ENCODE assay signal across 18 cellular contexts in genomic region chr2:101958071-101958470, GRCh38. TPM values are rescaled to one million over a fixed set of nuclear protein-coding genes. Genes with fewer than 3 reads are reported as not detected.
DNase-seq lines count a peak whose midpoint lies in the region; ATAC-seq and TF ChIP-seq lines count a peak whose summit lies in the region.
"Had no signal": no experiment of that assay in that cellular context is flagged by ENCODE, and none has a peak within 500 bp of the region (broad histone marks: within the 10 kb centered on the region; RNA-seq: fewer than 3 reads in every experiment).

No MANE protein-coding gene starts in this region.

- peaks cover 0 to 3% of the 10 kb centered on the region in 2 donors for H3K36me3 Mint-ChIP-seq in CD14-positive monocyte
- peaks cover 2 to 26% (median 11%) of the 10 kb centered on the region in 3 donors for H3K36me3 Mint-ChIP-seq in naive thymus-derived CD8-positive, alpha-beta T cell

- peak overlapping the region; percentile 85 to 97 (median 95) for H3K27ac Mint-ChIP-seq in CD14-positive monocyte
- H3K27ac Mint-ChIP-seq in naive thymus-derived CD8-positive, alpha-beta T cell, result no peak overlapping the region

- H3K9me3 Mint-ChIP-seq in CD14-positive monocyte, result peaks cover 0 to 10% (median 4%) of the 10 kb centered on the region in 7 donors
- H3K9me3 Mint-ChIP-seq in naive thymus-derived CD8-positive, alpha-beta T cell, result peaks cover 0 to 20% (median 12%) of the 10 kb centered on the region in 9 donors

- H3K4me1 Mint-ChIP-seq in CD14-positive monocyte, result peaks cover 67% of the 10 kb centered on the region
- no peaks in the 10 kb centered on the region for H3K4me1 Mint-ChIP-seq in naive thymus-derived CD8-positive, alpha-beta T cell
- H3K4me1 Mint-ChIP-seq: central memory CD8-positive, alpha-beta T cell had no signal

- no peaks in the 10 kb centered on the region for H3K36me3 ChIP-seq in osteoblast (ENCODE audit: insufficient read depth, low read length)
- H3K36me3 ChIP-seq: BE2C, ovary, tibial nerve had no signal

- H3K4me2 ChIP-seq in osteoblast (ENCODE audit: insufficient read depth, low read length), result no peak overlapping the region

- H3K79me2 ChIP-seq in osteoblast (ENCODE audit: insufficient read depth, low read length), result no peaks in the 10 kb centered on the region

- TF ChIP-seq POLR2A in NB4 (IDR thresholded peaks at IDR 0.05; ENCODE audit: extremely low read depth, insufficient read length), result no peak

- H3K27me3 ChIP-seq in osteoblast (ENCODE audit: insufficient read depth, low read length), result no peaks in the 10 kb centered on the region
- H3K27me3 ChIP-seq: BE2C, ovary, tibial nerve had no signal

- DNase-seq in CD14-positive monocyte (ENCODE audit: low spot score) (no peak), NB4 (ENCODE audit: low read depth) (peak; percentile 56), epithelial cell of proximal tubule (ENCODE audit: low read depth) (peak; percentile 40), osteoblast (ENCODE audit: insufficient read length, low spot score, missing footprints) (peak; percentile 43), sciatic nerve (ENCODE audit: low spot score) (no peak), mucosa of gallbladder (ENCODE audit: low spot score) (no peak)
- DNase-seq in naive thymus-derived CD8-positive, alpha-beta T cell, result no peak
- DNase-seq: activated CD8-positive, alpha-beta memory T cell treated with anti-CD3 and anti-CD28 coated beads for 24 hours; activated naive CD4-positive, alpha-beta T cell treated with Interleukin-2 at 50 U/mL for 16 hours; BE2C; mesendoderm; NCI-H187; ovary had no signal

- no peaks in the 10 kb centered on the region for H3K9me3 ChIP-seq in osteoblast (ENCODE audit: low read depth, low read length)
- H3K9me3 ChIP-seq: BE2C, ovary had no signal

- H3K4me3 ChIP-seq in NB4 (ENCODE audit: low read depth, low read length) (no peak overlapping the region), epithelial cell of proximal tubule (ENCODE audit: low read depth, low read length) (no peak overlapping the region), osteoblast (ENCODE audit: insufficient read depth, low read length) (no peak overlapping the region)
- H3K4me3 ChIP-seq: K562, ovary, tibial nerve had no signal

- ATAC-seq in HG02763 (IDR thresholded peaks at IDR 0.05; ENCODE audit: unreplicated experiment) (no peak), sciatic nerve (no peak)
- ATAC-seq in naive thymus-derived CD8-positive, alpha-beta T cell, result no peak
- ATAC-seq: K562 had no signal

- intact Hi-C loops in CD14-positive monocyte (cut with micrococcal nuclease) (no loop called here), sciatic nerve (cut with DNase I) (no loop called here)

- no peak overlapping the region for H2AFZ ChIP-seq in osteoblast (ENCODE audit: low read length)

- H3K4me3 Mint-ChIP-seq in CD14-positive monocyte, result peak overlapping the region in 1 of 2 donors; percentile 10
- H3K4me3 Mint-ChIP-seq in naive thymus-derived CD8-positive, alpha-beta T cell, result no peak overlapping the region
- H3K4me3 Mint-ChIP-seq: central memory CD8-positive, alpha-beta T cell had no signal

- POLR2A ChIA-PET in naive thymus-derived CD8-positive, alpha-beta T cell (lab: Charles Lee), result no interaction called here

- peak overlapping the region; percentile 83 for H3K27ac ChIP-seq in osteoblast (ENCODE audit: low read depth, low read length)
- H3K27ac ChIP-seq: ovary had no signal

- H3K4me1 ChIP-seq in osteoblast (ENCODE audit: insufficient read depth, low read length), result peaks cover 53% of the 10 kb centered on the region
- H3K4me1 ChIP-seq: BE2C had no signal

- TF ChIP-seq CTCF in CD14-positive monocyte (IDR thresholded peaks at IDR 0.05), result no peak
- TF ChIP-seq CTCF in NB4 (IDR thresholded peaks at IDR 0.05; ENCODE audit: low read depth, low read length), result no peak
- no peak for TF ChIP-seq CTCF in epithelial cell of proximal tubule (conservative IDR thresholded peaks at IDR 0.05; ENCODE audit: low read depth, low read length)
- TF ChIP-seq CTCF in osteoblast (IDR thresholded peaks at IDR 0.05; ENCODE audit: extremely low read depth, low read depth, low read length), result no peak

- no peaks in the 10 kb centered on the region for H4K20me1 ChIP-seq in osteoblast (ENCODE audit: insufficient read depth, low read length)

- H3K27me3 Mint-ChIP-seq in CD14-positive monocyte (ENCODE audit: low read depth in 3 of 3), result peaks cover 0 to 4% (median 0%) of the 10 kb centered on the region in 3 donors
- H3K27me3 Mint-ChIP-seq in naive thymus-derived CD8-positive, alpha-beta T cell, result no peaks in the 10 kb centered on the region
- H3K27me3 Mint-ChIP-seq: central memory CD8-positive, alpha-beta T cell had no signal

RNA-seq across cellular contexts. Expression of gene IL1R2, which starts 33.7 kb away (rescaled TPM):
- 10 to 100 TPM in 1 of 2 donors, 1 to 10 TPM in 1; 6.2 to 12.0 TPM for polyA plus RNA-seq in CD14-positive monocyte
- total RNA-seq in epithelial cell of proximal tubule (5.4 and 12.6 TPM in 2 replicates), osteoblast (0.36 and 0.88 TPM in 2 replicates), sciatic nerve (5.7 TPM), mucosa of gallbladder (2.3 TPM)
- total RNA-seq in naive thymus-derived CD8-positive, alpha-beta T cell, result not detected
- polyA plus RNA-seq in naive thymus-derived CD8-positive, alpha-beta T cell, result not detected
- total RNA-seq: Daoy, K562 had no signal

Comparison
In these comparisons a context has a peak if more than half of its experiments do, and no peak if none do; other contexts are left out.
1. DNase-seq: peak in NB4 (single experiment), epithelial cell of proximal tubule (single experiment) and osteoblast (single experiment); none in CD14-positive monocyte (single experiment), naive thymus-derived CD8-positive, alpha-beta T cell (0 of 10), sciatic nerve (single experiment) and mucosa of gallbladder (single experiment).
2. H3K27ac Mint-ChIP-seq: peak in CD14-positive monocyte (7 of 7); none in naive thymus-derived CD8-positive, alpha-beta T cell (0 of 10).